Comparison of ENCODE assay signal across 9 cellular contexts in genomic region chr5:37582202-37582601, GRCh38.
"Had no signal": no experiment of that assay in that cellular context is flagged by ENCODE, and none has a peak within 500 bp of the region (broad histone marks: within the 10 kb centered on the region; RNA-seq: fewer than 3 reads in every experiment).

No MANE protein-coding gene starts in this region.

- H3K9me3 ChIP-seq: HAP-1 had no signal

- H3K36me3 ChIP-seq: HAP-1 had no signal

- H3K4me1 ChIP-seq: HAP-1 had no signal

- H2AFZ ChIP-seq: GM23248 had no signal

- DNase-seq: GM23248, GOT3, H7, HFFc6, Kasumi-1, KG1 had no signal

- H3K27ac ChIP-seq: GM23248, HL-60 had no signal

- H3K4me3 ChIP-seq: GM23248, HAP-1 had no signal

- H3K9ac ChIP-seq: GM23248 had no signal

- ATAC-seq: HCT116 had no signal
